27 cellular contexts compared by ENCODE assay signal in the genomic region with DNA sequence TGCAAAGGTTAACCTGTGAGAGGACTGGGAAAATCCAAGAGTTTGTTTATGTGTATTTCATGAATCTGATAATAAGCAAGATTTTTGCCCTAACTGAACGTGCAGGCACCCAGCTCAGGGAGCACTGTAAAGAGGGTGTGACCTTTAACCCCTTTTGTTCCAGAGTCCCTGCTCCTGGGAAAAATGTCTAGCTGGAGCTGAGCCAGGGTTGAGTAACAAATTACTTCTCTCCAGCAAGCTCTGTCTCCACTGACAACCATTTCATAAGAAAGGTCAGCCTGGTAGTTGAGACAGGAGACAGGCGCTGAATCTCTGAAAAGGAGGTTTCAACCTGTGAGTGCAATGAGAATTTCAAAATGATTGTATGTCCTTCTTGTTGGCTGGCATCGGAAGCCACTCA.
A peak's percentile ranks its signal among the peaks of the same experiment; 100 is the strongest.
DNase-seq lines count a peak whose midpoint lies in the region; ATAC-seq and TF ChIP-seq lines count a peak whose summit lies in the region.
"Had no signal": no experiment of that assay in that cellular context is flagged by ENCODE, and none has a peak within 500 bp of the region (broad histone marks: within the 10 kb centered on the region; RNA-seq: fewer than 3 reads in every experiment).

No MANE protein-coding gene starts in this region.

- WGBS in hepatocyte (ENCODE audit: low lambda C conversion rate, missing lambda C conversion rate), result 72% methylated on average over 3 of the region's 3 CpGs
- 64 to 67% methylated on average over 1 to 3 of the region's 3 CpGs for WGBS in transverse colon (ENCODE audit: low coverage in 1 of 2), 2 donors

- no peak overlapping the region for H3K4me3 Mint-ChIP-seq in neural progenitor cell
- H3K4me3 Mint-ChIP-seq: activated CD8-positive, alpha-beta T cell treated with anti-CD3 and anti-CD28 coated beads, Interleukin-2, amount 10 ng/mL, durations not matched to agents 7 days and 5 days; neural crest cell had no signal

- no peak overlapping the region for H3K27ac ChIP-seq in hepatocyte
- H3K27ac ChIP-seq in transverse colon, result no peak overlapping the region
- H3K27ac ChIP-seq in neural progenitor cell, result no peak overlapping the region
- H3K27ac ChIP-seq: left lung, psoas muscle had no signal

- H3K9me3 Mint-ChIP-seq in neural progenitor cell, result no peaks in the 10 kb centered on the region
- H3K9me3 Mint-ChIP-seq: neural crest cell had no signal

- in situ Hi-C loops in transverse colon (cut with MboI; ENCODE audit: low pct_ligation_motif_present in 1 of 4, low pct_unique_long_range_greater_than_20kb in 1 of 4, low sequenced_read_pairs in 3 of 4), result no loop called here

- H2AFZ ChIP-seq in hepatocyte, result no peak overlapping the region
- H2AFZ ChIP-seq in neural progenitor cell (replicated peaks), result no peak overlapping the region

- H3K27me3 ChIP-seq in hepatocyte, result no peaks in the 10 kb centered on the region
- H3K27me3 ChIP-seq in transverse colon, result no peaks in the 10 kb centered on the region
- no peaks in the 10 kb centered on the region for H3K27me3 ChIP-seq in neural progenitor cell
- H3K27me3 ChIP-seq: left lung, MG63 had no signal

- H3K4me1 ChIP-seq in hepatocyte (ENCODE audit: insufficient read depth) (no peaks in the 10 kb centered on the region), transverse colon (no peaks in the 10 kb centered on the region), neural progenitor cell (no peaks in the 10 kb centered on the region)
- H3K4me1 ChIP-seq: left lung, psoas muscle had no signal

- H3K4me2 ChIP-seq in hepatocyte (no peak overlapping the region), neural progenitor cell (no peak overlapping the region)

- H3K9me2 ChIP-seq in hepatocyte (replicated peaks; ENCODE audit: insufficient read depth), result no peaks in the 10 kb centered on the region

- intact Hi-C loops in transverse colon (cut with DNase I; ENCODE audit: low total_unique reads), result no loop called here
- intact Hi-C loops in Right ventricle myocardium inferior (cut with DNase I), result no loop called here

- H4K20me1 ChIP-seq in hepatocyte (ENCODE audit: insufficient read depth, poor library complexity, severe bottlenecking) (no peaks in the 10 kb centered on the region), neural progenitor cell (ENCODE audit: low read depth) (no peaks in the 10 kb centered on the region)

- no peak for TF ChIP-seq POLR2A in transverse colon (IDR thresholded peaks at IDR 0.05)

- no peak overlapping the region for H3K9ac ChIP-seq in neural progenitor cell

- no peaks in the 10 kb centered on the region for H3K9me3 ChIP-seq in hepatocyte (ENCODE audit: low read depth)
- no peaks in the 10 kb centered on the region for H3K9me3 ChIP-seq in transverse colon
- no peaks in the 10 kb centered on the region for H3K9me3 ChIP-seq in neural progenitor cell (ENCODE audit: low read depth)
- H3K9me3 ChIP-seq: left lung, MG63, psoas muscle had no signal

- H3K4me1 Mint-ChIP-seq in neural progenitor cell, result no peaks in the 10 kb centered on the region

- peaks cover 6% of the 10 kb centered on the region for H3K27me3 Mint-ChIP-seq in neural progenitor cell (ENCODE audit: insufficient read depth, low read depth)

- TF ChIP-seq EP300 in transverse colon (IDR thresholded peaks at IDR 0.05; ENCODE audit: low read depth), result no peak

- peaks cover 23% of the 10 kb centered on the region for H3K36me3 Mint-ChIP-seq in neural progenitor cell

- H3K36me3 ChIP-seq in hepatocyte (replicated peaks; ENCODE audit: insufficient read depth, low read depth) (no peaks in the 10 kb centered on the region), transverse colon (no peaks in the 10 kb centered on the region), neural progenitor cell (no peaks in the 10 kb centered on the region)
- H3K36me3 ChIP-seq: left lung, MG63 had no signal

- H3F3A ChIP-seq in neural progenitor cell (ENCODE audit: low read depth), result no peaks in the 10 kb centered on the region

- peak; percentile 47 for DNase-seq in NCI-H2029 (lab: John Stamatoyannopoulos, UW)
- no peak for DNase-seq in NCI-H2029 treated with DMSO at 0.1 percent for 48 hours (lab: John Stamatoyannopoulos, UW)
- peak; percentile 4 for DNase-seq in NCI-H748 treated with DMSO at 0.1 percent for 48 hours (lab: John Stamatoyannopoulos, UW)
- DNase-seq in hepatocyte (ENCODE audit: low spot score), result peak; percentile 14
- peak; percentile 12 for DNase-seq in transverse colon
- DNase-seq in NK-92 (lab: John Stamatoyannopoulos, UW; ENCODE audit: unreplicated experiment), result no peak
- DNase-seq in neural progenitor cell (ENCODE audit: low spot score), result no peak
- DNase-seq in Right ventricle myocardium inferior (ENCODE audit: missing footprints), result no peak
- DNase-seq: activated CD8-positive, alpha-beta T cell treated with anti-CD3 and anti-CD28 coated beads, Interleukin-2, amount 10 ng/mL, durations not matched to agents 7 days and 5 days; activated naive CD4-positive, alpha-beta T cell; activated T-cell treated with anti-CD3 and anti-CD28 coated beads, Interleukin-2, amount 50 U/mL, for 1 hour; aorta; DMS 273 treated with DMSO at 0.1 percent for 48 hours; effector CD4-positive, alpha-beta T cell; glutamatergic neuron; GOT3; IMR-90; left lung; MG63; NCI-H187 treated with DMSO at 0.1 percent for 48 hours; NCI-H524; psoas muscle; RPMI8226; T1000 had no signal

- no peak overlapping the region for H3K27ac Mint-ChIP-seq in neural progenitor cell
- H3K27ac Mint-ChIP-seq: activated CD8-positive, alpha-beta T cell treated with anti-CD3 and anti-CD28 coated beads, Interleukin-2, amount 10 ng/mL, durations not matched to agents 7 days and 5 days had no signal

- TF ChIP-seq CTCF in hepatocyte (IDR thresholded peaks at IDR 0.05; ENCODE audit: poor library complexity), result no peak
- no peak for TF ChIP-seq CTCF in transverse colon (IDR thresholded peaks at IDR 0.05)
- TF ChIP-seq CTCF in neural progenitor cell (IDR thresholded peaks at IDR 0.05), result no peak

- H3K4me3 ChIP-seq in hepatocyte, result no peak overlapping the region
- H3K4me3 ChIP-seq in transverse colon, result no peak overlapping the region
- no peak overlapping the region for H3K4me3 ChIP-seq in neural progenitor cell
- H3K4me3 ChIP-seq: left lung, MG63, psoas muscle had no signal

- no peak for ATAC-seq in Right ventricle myocardium inferior
- ATAC-seq: activated CD4-positive, CD25-positive, alpha-beta regulatory T cell treated with anti-CD3 and anti-CD28 coated beads, Interleukin-2, amount 50 U/mL, for 24 hours; activated CD8-positive, alpha-beta T cell treated with anti-CD3 and anti-CD28 coated beads, Interleukin-2, amount 10 ng/mL, durations not matched to agents 7 days and 5 days; left lung; psoas muscle; SK-N-SH treated with all-trans-retinoic acid at 6 μM for 48 hours had no signal

- no peaks in the 10 kb centered on the region for H3K79me2 ChIP-seq in hepatocyte
- H3K79me2 ChIP-seq in neural progenitor cell (ENCODE audit: low read depth), result no peaks in the 10 kb centered on the region

Comparison
In these comparisons a context has a peak if more than half of its experiments do, and no peak if none do; other contexts are left out.
1. DNase-seq: peak in NCI-H2029 (single experiment), NCI-H748 treated with DMSO at 0.1 percent for 48 hours (single experiment), hepatocyte (single experiment) and transverse colon (single experiment); none in NCI-H2029 treated with DMSO at 0.1 percent for 48 hours (single experiment), NK-92 (single experiment), neural progenitor cell (single experiment) and Right ventricle myocardium inferior (single experiment).